In the genomic region with DNA sequence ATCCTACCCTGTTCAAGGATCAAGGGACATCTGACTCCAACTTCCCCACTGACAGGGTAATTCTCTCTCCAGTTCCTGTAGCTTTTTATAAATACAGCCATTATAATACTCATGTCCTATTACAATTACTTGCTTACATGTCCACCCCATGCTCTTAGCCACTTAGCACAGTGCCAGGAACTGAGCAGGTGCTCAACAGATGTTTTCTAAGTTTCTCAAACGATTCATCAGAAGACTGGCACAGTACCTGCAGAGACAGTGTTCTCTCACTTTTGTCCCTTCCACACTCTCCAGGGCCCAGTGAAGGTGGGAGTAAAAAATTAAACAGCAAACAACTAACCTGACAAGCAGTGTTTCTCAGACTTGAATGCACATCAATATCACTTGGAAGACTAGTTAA, we compare ENCODE assay signal across 8 cellular contexts. TPM values are rescaled to one million over a fixed set of nuclear protein-coding genes. Genes with fewer than 3 reads are reported as not detected.
DNase-seq lines count a peak whose midpoint lies in the region; ATAC-seq and TF ChIP-seq lines count a peak whose summit lies in the region.
"Not testable (repeated sequence)": the region's sequence is repeated elsewhere in the genome, so short reads cannot be mapped to it uniquely, and the experiment has no call there.

No MANE protein-coding gene starts in this region.

- H3K4me1 Mint-ChIP-seq in activated T-cell treated with anti-CD3 and anti-CD28 coated beads, Interleukin-2, amount 50 U/mL, for 72 hours (ENCODE audit: low read depth), result peaks cover 61% of the 10 kb centered on the region
- H3K4me1 Mint-ChIP-seq in chondrocyte (ENCODE audit: low read depth) (peaks cover 64% of the 10 kb centered on the region), progenitor cell of endocrine pancreas (ENCODE audit: low read depth) (peaks cover 42% of the 10 kb centered on the region)

- H3K4me2 ChIP-seq in DOHH2 (ENCODE audit: low read length), result peak overlapping the region; percentile 72
- H3K4me2 ChIP-seq in mesenchymal stem cell (ENCODE audit: low read length, poor library complexity, severe bottlenecking), result not testable (repeated sequence)

- H3K14ac ChIP-seq in mesenchymal stem cell (ENCODE audit: low read length in 2 of 2), result not testable (repeated sequence)

- not testable (repeated sequence) for H3K27me3 Mint-ChIP-seq in activated T-cell treated with anti-CD3 and anti-CD28 coated beads, Interleukin-2, amount 50 U/mL, for 72 hours (ENCODE audit: low read depth); chondrocyte (ENCODE audit: low read depth); progenitor cell of endocrine pancreas

- H3F3A ChIP-seq in DOHH2 (ENCODE audit: control insufficient read depth, insufficient read depth), result not testable (repeated sequence)

- not testable (repeated sequence) for H2BK15ac ChIP-seq in mesenchymal stem cell (ENCODE audit: low read depth, poor library complexity, severe bottlenecking)

- peaks cover 95% of the 10 kb centered on the region for H3K79me2 ChIP-seq in DOHH2 (ENCODE audit: control insufficient read depth, low read length)

- not testable (repeated sequence) for H3K18ac ChIP-seq in mesenchymal stem cell (ENCODE audit: low read depth in 1 of 2, low read length in 2 of 2)

- in situ Hi-C loops in SK-MEL-5 (cut with HindIII; ENCODE audit: low pct_unique_long_range_greater_than_20kb, low sequenced_read_pairs), result not testable (repeated sequence)

- not testable (repeated sequence) for H2BK12ac ChIP-seq in mesenchymal stem cell (ENCODE audit: low read length in 2 of 2)

- H2BK5ac ChIP-seq in mesenchymal stem cell (ENCODE audit: low read depth, low read length, poor library complexity, severe bottlenecking), result not testable (repeated sequence)

- not testable (repeated sequence) for H3K4ac ChIP-seq in mesenchymal stem cell (ENCODE audit: low read depth in 1 of 2, low read length in 2 of 2)

- H3K79me1 ChIP-seq in mesenchymal stem cell (replicated peaks; ENCODE audit: low read length, poor library complexity, severe bottlenecking), result not testable (repeated sequence)

- H2AK5ac ChIP-seq in mesenchymal stem cell (ENCODE audit: low read length, severe bottlenecking), result not testable (repeated sequence)

- H3K9me3 ChIP-seq in DOHH2 (ENCODE audit: control insufficient read depth, insufficient read depth, low read length); mesenchymal stem cell (ENCODE audit: control insufficient read depth, low read length): not testable (repeated sequence)

- H3K27ac ChIP-seq in DOHH2 (ENCODE audit: low read depth, low read length); mesenchymal stem cell (ENCODE audit: low read length, poor library complexity, severe bottlenecking): not testable (repeated sequence)

- peaks cover 17% of the 10 kb centered on the region; the same call in 1 of the 2 replicates for H4K20me1 ChIP-seq in DOHH2 (ENCODE audit: control insufficient read depth, insufficient read depth, low read depth, low read length)

- H3K27ac Mint-ChIP-seq in activated T-cell treated with anti-CD3 and anti-CD28 coated beads, Interleukin-2, amount 50 U/mL, for 72 hours, result peak overlapping the region; percentile 47
- H3K27ac Mint-ChIP-seq in chondrocyte (ENCODE audit: unreplicated experiment), result peak overlapping the region; percentile 80
- H3K27ac Mint-ChIP-seq in progenitor cell of endocrine pancreas, result peak overlapping the region; percentile 80

- not testable (repeated sequence) for H3K27me3 ChIP-seq in DOHH2 (ENCODE audit: control insufficient read depth, low read length); mesenchymal stem cell (ENCODE audit: control insufficient read depth in 1 of 2, insufficient read depth in 1 of 2, low read length in 2 of 2)

- not testable (repeated sequence) for H4K91ac ChIP-seq in mesenchymal stem cell (ENCODE audit: low read length)

- not testable (repeated sequence) for H3K36me3 Mint-ChIP-seq in activated T-cell treated with anti-CD3 and anti-CD28 coated beads, Interleukin-2, amount 50 U/mL, for 72 hours (ENCODE audit: insufficient read depth in 2 of 2); chondrocyte (ENCODE audit: low read depth); progenitor cell of endocrine pancreas (ENCODE audit: insufficient read depth)

- ATAC-seq in activated T-cell treated with anti-CD3 and anti-CD28 coated beads, Interleukin-2, amount 50 U/mL, for 72 hours (replicated peaks in 1 of 2), result not testable (repeated sequence)

- peaks cover 54% of the 10 kb centered on the region for H3K4me1 ChIP-seq in DOHH2 (ENCODE audit: control insufficient read depth, low read length)
- peaks cover 15% of the 10 kb centered on the region for H3K4me1 ChIP-seq in mesenchymal stem cell (ENCODE audit: control insufficient read depth, insufficient read depth, low read depth, low read length)

- H3K36me3 ChIP-seq in DOHH2 (ENCODE audit: control insufficient read depth, low read length) (peaks cover 42% of the 10 kb centered on the region), mesenchymal stem cell (ENCODE audit: control insufficient read depth in 1 of 2, insufficient read depth in 2 of 2, low read depth in 1 of 2, low read length in 2 of 2) (peaks cover 3 to 15% of the 10 kb centered on the region in 2 experiments)

- H3K9ac ChIP-seq in mesenchymal stem cell (ENCODE audit: low read length), result peak overlapping the region; percentile 100

- peak overlapping the region in 1 of 2 donors; percentile 18 for H3K4me3 Mint-ChIP-seq in activated T-cell treated with anti-CD3 and anti-CD28 coated beads, Interleukin-2, amount 50 U/mL, for 72 hours
- H3K4me3 Mint-ChIP-seq in chondrocyte (ENCODE audit: unreplicated experiment), result not testable (repeated sequence)
- H3K4me3 Mint-ChIP-seq in progenitor cell of endocrine pancreas (ENCODE audit: low read depth), result peak overlapping the region; percentile 17

- not testable (repeated sequence) for H2AFZ ChIP-seq in mesenchymal stem cell (ENCODE audit: low read depth, low read length)

- not testable (repeated sequence) for H3K23ac ChIP-seq in mesenchymal stem cell (ENCODE audit: low read length in 2 of 2)

- H3K4me3 ChIP-seq in AG10803 (ENCODE audit: low read length); DOHH2 (ENCODE audit: low read length); mesenchymal stem cell (ENCODE audit: insufficient read depth in 1 of 2, low read depth in 1 of 2, low read length in 2 of 2): not testable (repeated sequence)

- not testable (repeated sequence) for H3K9me2 ChIP-seq in DOHH2 (replicated peaks; ENCODE audit: control insufficient read depth, low read length)

- not testable (repeated sequence) for H3K9me3 Mint-ChIP-seq in activated T-cell treated with anti-CD3 and anti-CD28 coated beads, Interleukin-2, amount 50 U/mL, for 72 hours; chondrocyte (ENCODE audit: low read depth); progenitor cell of endocrine pancreas (ENCODE audit: low read depth)

- H2BK120ac ChIP-seq in mesenchymal stem cell (ENCODE audit: low read depth, low read length), result not testable (repeated sequence)

- H4K8ac ChIP-seq in mesenchymal stem cell (ENCODE audit: low read length), result not testable (repeated sequence)

- WGBS in mesenchymal stem cell, result 64% methylated on average over 1 of the region's 1 CpG

- TF ChIP-seq CTCF in AG10803 (conservative IDR thresholded peaks at IDR 0.05; ENCODE audit: low read length); DOHH2 (IDR thresholded peaks at IDR 0.05; ENCODE audit: low read depth, low read length, poor library complexity, severe bottlenecking); chondrocyte (IDR thresholded peaks at IDR 0.05); progenitor cell of endocrine pancreas (IDR thresholded peaks at IDR 0.05; ENCODE audit: unreplicated experiment): not testable (repeated sequence)

- peak; percentile 33 for DNase-seq in AG10803 (ENCODE audit: low read depth)
- DNase-seq in NCI-H2107 treated with DMSO at 0.1 percent for 48 hours (lab: John Stamatoyannopoulos, UW; ENCODE audit: unreplicated experiment), result peak; percentile 30
- DNase-seq in SK-MEL-5 (ENCODE audit: low read depth, low spot score), result peak; percentile 17
- DNase-seq in activated T-cell treated with anti-CD3 and anti-CD28 coated beads, Interleukin-2, amount 50 U/mL, for 72 hours; chondrocyte (ENCODE audit: low spot score); mesenchymal stem cell; progenitor cell of endocrine pancreas (ENCODE audit: low spot score, unreplicated experiment): not testable (repeated sequence)

RNA-seq across cellular contexts. Expression of a gene that starts 39.8 kb away (rescaled TPM):
- 20.9 and 24.5 TPM in 2 replicates for total RNA-seq in SK-MEL-5 (2014; rRNA removed; shearing (Covaris generic))
- 26.3 and 31.3 TPM in 2 replicates for polyA plus RNA-seq in SK-MEL-5 (2015; cell fraction: cytosol; rRNA removed)
- 93.4 and 103 TPM in 2 replicates for polyA plus RNA-seq in SK-MEL-5 (2015; cell fraction: nucleus; rRNA removed)
- 10 to 100 TPM; 12.2 to 14.9 TPM for total RNA-seq in activated T-cell treated with anti-CD3 and anti-CD28 coated beads, Interleukin-2, amount 50 U/mL, for 72 hours
- total RNA-seq in chondrocyte, result 16.4 to 22.6 TPM (median 21.5 TPM) in 3 replicates
- polyA plus RNA-seq in mesenchymal stem cell (2013, experiment 1 of 2), result 7.2 TPM
- polyA plus RNA-seq in mesenchymal stem cell (2013, experiment 2 of 2), result 7.2 TPM
- 8.5 and 12.3 TPM in 2 replicates for total RNA-seq in progenitor cell of endocrine pancreas
